In genomic region chr7:106893591-106893990, GRCh38 we compare ENCODE assay signal across 29 cellular contexts. TPM values are rescaled to one million over a fixed set of nuclear protein-coding genes. Genes with fewer than 3 reads are reported as not detected.
DNase-seq lines count a peak whose midpoint lies in the region; ATAC-seq, FAIRE-seq and TF ChIP-seq lines count a peak whose summit lies in the region.
"Had no signal": no experiment of that assay in that cellular context is flagged by ENCODE, and none has a peak within 500 bp of the region (broad histone marks: within the 10 kb centered on the region; RNA-seq: fewer than 3 reads in every experiment).

No MANE protein-coding gene starts in this region.

- H3K9me2 ChIP-seq in MM.1S (replicated peaks; ENCODE audit: insufficient read depth, low read length): no peaks in the 10 kb centered on the region
- H3K9me2 ChIP-seq: SK-N-SH had no signal

- peaks cover 63% of the 10 kb centered on the region for H3K4me1 Mint-ChIP-seq in activated B cell treated with CpG ODN at 0.5 μM for 24 hours
- peaks cover 71 to 78% of the 10 kb centered on the region in 2 donors for H3K4me1 Mint-ChIP-seq in natural killer cell
- H3K4me1 Mint-ChIP-seq: mesothelial cell of epicardium had no signal

- peaks cover 7% of the 10 kb centered on the region; the same call in 1 of the 2 replicates for H3K36me3 ChIP-seq in MM.1S (replicated peaks; ENCODE audit: insufficient read depth, low read length)
- H3K36me3 ChIP-seq: HAP-1, tibial artery had no signal

- no peak for FAIRE-seq in GM19239 (lab: Jason Lieb, UNC)
- FAIRE-seq: keratinocyte had no signal

- POLR2A ChIA-PET in activated B cell treated with CpG ODN at 0.5 μM for 24 hours (lab: Charles Lee): interaction anchor here (0.6 to 1.6 kb wide), 2 partner anchors 29 to 38 kb away, joined by 6 read pairs; partner anchors contain the start of gene PIK3CG

- CTCF ChIA-PET in activated B cell treated with CpG ODN at 0.5 μM for 24 hours (lab: Charles Lee): interaction anchor here (1.6 to 1.9 kb wide), 3 partner anchors 100 to 255 kb away, joined by 3 to 5 read pairs (median 4); no protein-coding TSS in a partner anchor

- peaks cover 10% of the 10 kb centered on the region for H3K79me2 ChIP-seq in MM.1S (ENCODE audit: low read length)

- ATAC-seq in activated B cell treated with CpG ODN at 0.5 μM for 24 hours (ENCODE audit: low read depth): no peak
- ATAC-seq in natural killer cell: no peak
- no peak for ATAC-seq in left lobe of liver
- ATAC-seq: activated naive CD8-positive, alpha-beta T cell treated with anti-CD3 and anti-CD28 coated beads, Interleukin-2, amount 50 U/mL, for 24 hours; activated T-cell treated with anti-CD3 and anti-CD28 coated beads, Interleukin-2, amount 50 U/mL, for 72 hours; effector memory CD8-positive, alpha-beta T cell; left ventricle myocardium superior; sciatic nerve; WTC11 had no signal

- peaks cover 12% of the 10 kb centered on the region; the same call in 1 of the 2 replicates for H3F3A ChIP-seq in MM.1S (ENCODE audit: insufficient read depth, low read length)

- H3K4me3 Mint-ChIP-seq in activated B cell treated with CpG ODN at 0.5 μM for 24 hours (no peak overlapping the region), natural killer cell (no peak overlapping the region)
- H3K4me3 Mint-ChIP-seq: activated naive CD8-positive, alpha-beta T cell treated with anti-CD3 and anti-CD28 coated beads, Interleukin-2, amount 50 U/mL, for 24 hours; activated T-cell treated with anti-CD3 and anti-CD28 coated beads, Interleukin-2, amount 50 U/mL, for 72 hours; central memory CD8-positive, alpha-beta T cell; effector memory CD8-positive, alpha-beta T cell; IgD-negative memory B cell; mesothelial cell of epicardium; WTC11 had no signal

- H3K4me1 ChIP-seq in MM.1S (ENCODE audit: low read length): peaks cover 60% of the 10 kb centered on the region
- H3K4me1 ChIP-seq: HAP-1, tibial artery had no signal

- H3K36me3 Mint-ChIP-seq in activated B cell treated with CpG ODN at 0.5 μM for 24 hours (ENCODE audit: low read depth): peaks cover 77% of the 10 kb centered on the region
- H3K36me3 Mint-ChIP-seq in natural killer cell: peaks cover 44% of the 10 kb centered on the region
- H3K36me3 Mint-ChIP-seq: mesothelial cell of epicardium, WTC11 had no signal

- H3K27me3 ChIP-seq in MM.1S (replicated peaks; ENCODE audit: insufficient read depth, low read length): no peaks in the 10 kb centered on the region
- H3K27me3 ChIP-seq: BLaER1, tibial artery had no signal

- H3K9me3 Mint-ChIP-seq in activated B cell treated with CpG ODN at 0.5 μM for 24 hours: peaks cover 4% of the 10 kb centered on the region
- peaks cover 3 to 4% of the 10 kb centered on the region in 2 donors for H3K9me3 Mint-ChIP-seq in natural killer cell
- H3K9me3 Mint-ChIP-seq: effector memory CD8-positive, alpha-beta T cell had no signal

- TF ChIP-seq CTCF in MM.1S (IDR thresholded peaks at IDR 0.05; ENCODE audit: low read length) (no peak), activated B cell treated with CpG ODN at 0.5 μM for 24 hours (IDR thresholded peaks at IDR 0.05) (no peak), natural killer cell (IDR thresholded peaks at IDR 0.05) (no peak)

- H3K4me3 ChIP-seq in MM.1S (ENCODE audit: low read length): no peak overlapping the region
- H3K4me3 ChIP-seq: BLaER1, HAP-1, tibial artery had no signal

- peak; percentile 53 for DNase-seq in DMS53 (lab: John Stamatoyannopoulos, UW)
- peak; percentile 5 for DNase-seq in MM.1S
- no peak for DNase-seq in activated B cell treated with CpG ODN at 0.5 μM for 24 hours
- no peak for DNase-seq in natural killer cell
- DNase-seq in left lobe of liver (ENCODE audit: low spot score): no peak
- DNase-seq in iPS-NIHi7 (ENCODE audit: extremely low spot score): no peak
- DNase-seq in GM19239 (ENCODE audit: insufficient read length, low spot score): no peak
- DNase-seq: ACHN; activated naive CD4-positive, alpha-beta T cell; activated naive CD8-positive, alpha-beta T cell treated with anti-CD3 and anti-CD28 coated beads, Interleukin-2, amount 50 U/mL, for 24 hours; activated T-cell treated with anti-CD3 and anti-CD28 coated beads, Interleukin-2, amount 50 U/mL, for 72 hours; DMS153; effector memory CD8-positive, alpha-beta T cell; left ventricle myocardium superior; NCI-H1436 treated with DMSO at 0.1 percent for 48 hours; NCI-H2107; NCI-H446; SK-N-SH; stimulated activated CD4-positive, alpha-beta T cell treated with anti-CD3 and anti-CD28 coated beads, Interleukin-2, amount 100 ng/mL, for 48 hours; tibial artery had no signal

- no peak overlapping the region for H3K27ac ChIP-seq in MM.1S (ENCODE audit: low read length)
- H3K27ac ChIP-seq: BLaER1, RWPE1, tibial artery had no signal

- H3K27ac Mint-ChIP-seq in activated B cell treated with CpG ODN at 0.5 μM for 24 hours: peak overlapping the region; percentile 50
- H3K27ac Mint-ChIP-seq in natural killer cell: peak overlapping the region; percentile 71 to 74
- H3K27ac Mint-ChIP-seq: activated naive CD8-positive, alpha-beta T cell treated with anti-CD3 and anti-CD28 coated beads, Interleukin-2, amount 50 U/mL, for 24 hours; mesothelial cell of epicardium; WTC11 had no signal

- 0 out of 2 replicates have a peak overlapping the region, but pooled peaks have one; percentile 6 for H3K4me2 ChIP-seq in MM.1S (ENCODE audit: low read depth, low read length)
- H3K4me2 ChIP-seq: SK-N-SH had no signal

- H3K27me3 Mint-ChIP-seq in activated B cell treated with CpG ODN at 0.5 μM for 24 hours (no peaks in the 10 kb centered on the region), natural killer cell (ENCODE audit: low read depth in 2 of 2) (no peaks in the 10 kb centered on the region)
- H3K27me3 Mint-ChIP-seq: activated naive CD8-positive, alpha-beta T cell treated with anti-CD3 and anti-CD28 coated beads, Interleukin-2, amount 50 U/mL, for 24 hours; central memory CD8-positive, alpha-beta T cell; effector memory CD8-positive, alpha-beta T cell; IgD-negative memory B cell had no signal

- H3K9me3 ChIP-seq in MM.1S (replicated peaks; ENCODE audit: insufficient read depth, low read length): no peaks in the 10 kb centered on the region
- H3K9me3 ChIP-seq: HAP-1, SK-N-SH had no signal

- no peak overlapping the region for H3K9ac ChIP-seq in MM.1S (ENCODE audit: low read length)
- H3K9ac ChIP-seq: BLaER1, SK-N-SH had no signal

- intact Hi-C loops in activated B cell treated with CpG ODN at 0.5 μM for 24 hours (cut with micrococcal nuclease): no loop called here
- intact Hi-C loops in natural killer cell (cut with micrococcal nuclease): no loop called here

- no peaks in the 10 kb centered on the region for H4K20me1 ChIP-seq in MM.1S (ENCODE audit: insufficient read depth, low read length)

- H2AFZ ChIP-seq in MM.1S (ENCODE audit: low read length): no peak overlapping the region

RNA-seq across cellular contexts. Expression of gene PIK3CG, which starts 28.5 kb away (rescaled TPM):
- total RNA-seq in activated B cell treated with CpG ODN at 0.5 μM for 24 hours: 62.0 and 63.6 TPM in 2 replicates
- 10 to 100 TPM; 64.9 to 83.3 (median 78.2) TPM for total RNA-seq in natural killer cell
- total RNA-seq in left lobe of liver: 0.73 TPM

Comparison
In these comparisons a context has a peak if more than half of its experiments do, and no peak if none do; other contexts are left out.
1. DNase-seq: peak in DMS53 (single experiment) and MM.1S (single experiment); none in activated B cell treated with CpG ODN at 0.5 μM for 24 hours (single experiment), natural killer cell (single experiment), left lobe of liver (single experiment), iPS-NIHi7 (single experiment) and GM19239 (single experiment).
2. RNA of gene PIK3CG, which starts 28.5 kb away (total RNA-seq): 64.9 to 83.3 TPM in natural killer cell and 62.0 to 63.6 TPM in activated B cell treated with CpG ODN at 0.5 μM for 24 hours; 0.73 TPM in left lobe of liver (single experiment); every median in the first group is over 10 times any median in the second.